8 cellular contexts compared by ENCODE assay signal in the genomic region with DNA sequence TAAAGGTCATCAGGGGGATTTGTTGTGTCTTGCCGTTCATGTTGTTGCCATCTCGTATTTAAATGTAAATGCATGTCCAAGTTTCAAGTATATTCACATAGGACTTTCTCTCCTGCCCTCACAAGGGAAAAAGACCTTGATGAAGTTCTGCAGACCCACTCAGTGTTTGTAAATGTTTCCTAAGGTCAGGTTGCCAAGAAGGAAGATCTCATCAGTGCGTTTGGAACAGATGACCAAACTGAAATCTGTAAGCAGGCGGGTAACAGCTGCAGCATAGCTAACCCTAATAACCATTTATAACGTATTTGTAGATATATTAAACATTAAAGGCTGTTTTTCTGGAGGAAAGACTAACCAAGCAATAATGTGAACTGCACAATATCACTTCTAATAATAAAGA. TPM values are rescaled to one million over a fixed set of nuclear protein-coding genes. Genes with fewer than 3 reads are reported as not detected.
DNase-seq lines count a peak whose midpoint lies in the region; FAIRE-seq and TF ChIP-seq lines count a peak whose summit lies in the region.
"Not testable (repeated sequence)": the region's sequence is repeated elsewhere in the genome, so short reads cannot be mapped to it uniquely, and the experiment has no call there.

No MANE protein-coding gene starts in this region.

- peaks cover 36% of the 10 kb centered on the region for H4K20me1 ChIP-seq in BLaER1
- not testable (repeated sequence) for H4K20me1 ChIP-seq in SK-N-SH (ENCODE audit: insufficient read depth); endothelial cell of umbilical vein (replicated peaks; ENCODE audit: control insufficient read depth, extremely low read depth, insufficient read depth, low read length); neural progenitor cell (ENCODE audit: low read depth)

- H3K9ac ChIP-seq in BLaER1 (peak overlapping the region; percentile 80), SK-N-SH (peak overlapping the region; percentile 82), adipocyte (ENCODE audit: low read length) (peak overlapping the region; percentile 96)
- not testable (repeated sequence) for H3K9ac ChIP-seq in endothelial cell of umbilical vein (replicated peaks; ENCODE audit: extremely low read depth, insufficient read depth, low read length); neural progenitor cell

- H3K27ac Mint-ChIP-seq in neural progenitor cell = not testable (repeated sequence)

- not testable (repeated sequence) for H3K9me3 Mint-ChIP-seq in neural progenitor cell

- dilution Hi-C loops in endothelial cell of umbilical vein (cut with MboI; ENCODE audit: extremely low pct_ligation_motif_present, low sequenced_read_pairs) = not testable (repeated sequence)

- not testable (repeated sequence) for TF ChIP-seq POLR2A in endothelial cell of umbilical vein (IDR thresholded peaks at IDR 0.05; ENCODE audit: low read depth, low read length); suprapubic skin (IDR thresholded peaks at IDR 0.05)

- not testable (repeated sequence) for TF ChIP-seq RAD21 in SK-N-SH (IDR thresholded peaks at IDR 0.05; ENCODE audit: low read length)

- H3K4me3 ChIP-seq in BLaER1 = peak overlapping the region; percentile 81
- peak overlapping the region; percentile 66 for H3K4me3 ChIP-seq in HL-60 (replicated peaks; ENCODE audit: insufficient read depth, low read length)
- peak overlapping the region; percentile 67 to 96 for H3K4me3 ChIP-seq in SK-N-SH (ENCODE audit: low read depth in 2 of 2, low read length in 1 of 2)
- H3K4me3 ChIP-seq in adipocyte (ENCODE audit: low read length) = peak overlapping the region; percentile 94
- H3K4me3 ChIP-seq in endothelial cell of umbilical vein (replicated peaks in 1 of 3; ENCODE audit: insufficient read depth in 1 of 3, low read depth in 1 of 3, low read length in 3 of 3) = peak overlapping the region; percentile 72 to 84 (median 79)
- H3K4me3 ChIP-seq in neural progenitor cell = peak overlapping the region; percentile 85
- peak overlapping the region; percentile 79 for H3K4me3 ChIP-seq in suprapubic skin

- peaks cover 24% of the 10 kb centered on the region for H3K4me1 ChIP-seq in BLaER1
- H3K4me1 ChIP-seq in SK-N-SH (ENCODE audit: control insufficient read depth in 1 of 2, insufficient read depth in 2 of 2, low read depth in 1 of 2, low read length in 1 of 2); adipocyte (ENCODE audit: control insufficient read depth, insufficient read depth, low read length); endothelial cell of umbilical vein (ENCODE audit: control insufficient read depth, extremely low read depth, insufficient read depth, low read length); neural progenitor cell: not testable (repeated sequence)
- H3K4me1 ChIP-seq in suprapubic skin = peaks cover 24% of the 10 kb centered on the region

- peaks cover 16% of the 10 kb centered on the region for H3K4me1 Mint-ChIP-seq in neural progenitor cell

- peaks cover 10% of the 10 kb centered on the region for H3K36me3 Mint-ChIP-seq in neural progenitor cell

- not testable (repeated sequence) for H3K9me2 ChIP-seq in SK-N-SH

- TF ChIP-seq EP300 in SK-N-SH (IDR thresholded peaks at IDR 0.05; ENCODE audit: borderline replicate concordance in 1 of 2, low read depth in 1 of 2, low read length in 1 of 2); suprapubic skin (IDR thresholded peaks at IDR 0.05): not testable (repeated sequence)

- peaks cover 41% of the 10 kb centered on the region for H3K36me3 ChIP-seq in BLaER1
- peaks cover 13 to 40% of the 10 kb centered on the region in 2 experiments for H3K36me3 ChIP-seq in SK-N-SH (replicated peaks in 1 of 2; ENCODE audit: control insufficient read depth in 1 of 2, insufficient read depth in 2 of 2, low read length in 1 of 2)
- H3K36me3 ChIP-seq in adipocyte (ENCODE audit: control insufficient read depth, insufficient read depth, low read length, severe bottlenecking) = peaks cover 30% of the 10 kb centered on the region
- H3K36me3 ChIP-seq in endothelial cell of umbilical vein (ENCODE audit: control insufficient read depth in 2 of 2, extremely low read depth in 1 of 2, insufficient read depth in 2 of 2, low read length in 2 of 2); neural progenitor cell: not testable (repeated sequence)
- H3K36me3 ChIP-seq in suprapubic skin = peaks cover 39% of the 10 kb centered on the region

- not testable (repeated sequence) for FAIRE-seq in endothelial cell of umbilical vein (lab: Jason Lieb, UNC)

- H3K79me2 ChIP-seq in SK-N-SH (ENCODE audit: insufficient read depth) = peaks cover 58% of the 10 kb centered on the region
- peaks cover 26% of the 10 kb centered on the region for H3K79me2 ChIP-seq in endothelial cell of umbilical vein (ENCODE audit: control insufficient read depth, insufficient read depth, low read length)
- peaks cover 40% of the 10 kb centered on the region for H3K79me2 ChIP-seq in neural progenitor cell (ENCODE audit: low read depth)

- H3K4me3 Mint-ChIP-seq in neural progenitor cell = peak overlapping the region; percentile 93

- not testable (repeated sequence) for TF ChIP-seq CTCF in HL-60 (IDR thresholded peaks at IDR 0.05; ENCODE audit: insufficient read depth, low read length); SK-N-SH (IDR thresholded peaks at IDR 0.05); endothelial cell of umbilical vein (IDR thresholded peaks at IDR 0.05; ENCODE audit: extremely low read depth in 1 of 2, insufficient read depth in 1 of 2, low read depth in 1 of 2, low read length in 2 of 2); neural progenitor cell (IDR thresholded peaks at IDR 0.05); suprapubic skin (IDR thresholded peaks at IDR 0.05)

- not testable (repeated sequence) for DNase-seq in HL-60 (ENCODE audit: low read depth in 1 of 2, low spot score in 1 of 2); SK-N-SH; endothelial cell of umbilical vein (ENCODE audit: low read depth, low spot score); neural progenitor cell (ENCODE audit: low spot score); suprapubic skin (ENCODE audit: low spot score in 2 of 2)
- peak; percentile 33 for DNase-seq in adipocyte (ENCODE audit: low read depth)
- DNase-seq in iris pigment epithelial cell (ENCODE audit: low read depth) = peak; percentile 14

- not testable (repeated sequence) for H3K9me1 ChIP-seq in endothelial cell of umbilical vein (replicated peaks; ENCODE audit: control insufficient read depth, extremely low read depth, insufficient read depth, low read length)

- not testable (repeated sequence) for H3K27ac ChIP-seq in BLaER1, neural progenitor cell
- peak overlapping the region; percentile 80 for H3K27ac ChIP-seq in HL-60 (replicated peaks)
- H3K27ac ChIP-seq in SK-N-SH (ENCODE audit: low read depth in 2 of 2, low read length in 1 of 2) = peak overlapping the region in 1 of 2 experiments; percentile 93; a peak in 2 of 4 replicates
- H3K27ac ChIP-seq in endothelial cell of umbilical vein (ENCODE audit: insufficient read depth, low read depth, low read length) = peak overlapping the region; percentile 75
- H3K27ac ChIP-seq in suprapubic skin = peak overlapping the region; percentile 98

- H3K4me2 ChIP-seq in BLaER1 = peak overlapping the region; percentile 84
- H3K4me2 ChIP-seq in SK-N-SH = peak overlapping the region; percentile 83
- H3K4me2 ChIP-seq in endothelial cell of umbilical vein (ENCODE audit: insufficient read depth, low read length) = peak overlapping the region; percentile 92
- peak overlapping the region; percentile 80 for H3K4me2 ChIP-seq in neural progenitor cell

- peaks cover 35% of the 10 kb centered on the region for H3F3A ChIP-seq in SK-N-SH (replicated peaks; ENCODE audit: insufficient read depth)
- H3F3A ChIP-seq in neural progenitor cell (ENCODE audit: low read depth) = peaks cover 19% of the 10 kb centered on the region

- H3K9me3 ChIP-seq in BLaER1; SK-N-SH; adipocyte (ENCODE audit: control insufficient read depth, low read length); endothelial cell of umbilical vein (replicated peaks; ENCODE audit: control insufficient read depth, insufficient read depth, low read length); neural progenitor cell (ENCODE audit: low read depth); suprapubic skin: not testable (repeated sequence)

- not testable (repeated sequence) for H3K27me3 Mint-ChIP-seq in neural progenitor cell (ENCODE audit: insufficient read depth, low read depth)

- BruUV-seq in endothelial cell of umbilical vein (replicated peaks; lab: Mats Ljungman, UMichigan) = not testable (repeated sequence)

- POLR2A ChIA-PET in SK-N-SH (lab: Yijun Ruan, JAX); endothelial cell of umbilical vein (lab: Charles Lee): not testable (repeated sequence)

- WGBS in SK-N-SH (ENCODE audit: low lambda C conversion rate) = 46% methylated on average over 5 of the region's 5 CpGs
- WGBS in suprapubic skin = 13% methylated on average over 5 of the region's 5 CpGs

- not testable (repeated sequence) for H3K27me3 ChIP-seq in BLaER1; HL-60 (ENCODE audit: insufficient read depth, poor library complexity, severe bottlenecking); SK-N-SH (ENCODE audit: insufficient read depth); adipocyte (replicated peaks; ENCODE audit: control insufficient read depth, insufficient read depth, low read length); endothelial cell of umbilical vein (ENCODE audit: control insufficient read depth in 2 of 2, insufficient read depth in 2 of 2, low read length in 2 of 2); neural progenitor cell; suprapubic skin

- CTCF ChIA-PET in SK-N-SH (lab: Yijun Ruan, JAX) (interaction anchor here (0.9 to 1.8 kb wide), 3 partner anchors 85 to 86 kb away, joined by 3 to 13 read pairs (median 3); no protein-coding TSS in a partner anchor), endothelial cell of umbilical vein (lab: Charles Lee) (interaction anchor here (2.1 kb wide), 1 partner anchor 84 kb away, joined by 8 read pairs; no protein-coding TSS in a partner anchor)

- intact Hi-C loops in endothelial cell of umbilical vein (cut with micrococcal nuclease) = not testable (repeated sequence)

- peak overlapping the region; percentile 23; the same call in 1 of the 2 replicates for H2AFZ ChIP-seq in SK-N-SH (ENCODE audit: low read depth)
- H2AFZ ChIP-seq in endothelial cell of umbilical vein (ENCODE audit: low read depth, low read length); neural progenitor cell (replicated peaks): not testable (repeated sequence)

RNA-seq across cellular contexts. Expression of gene TYW1B, which starts 2.6 kb away (rescaled TPM):
- polyA plus RNA-seq in SK-N-SH (2012; rRNA removed) = 1.4 and 1.8 TPM in 2 replicates
- polyA plus RNA-seq in SK-N-SH (2012; cell fraction: cytosol; rRNA removed) = 1.4 and 1.7 TPM in 2 replicates
- 1.6 and 3.4 TPM in 2 replicates for polyA plus RNA-seq in SK-N-SH (2012; cell fraction: nucleus; rRNA removed)
- 2.7 and 5.0 TPM in 2 replicates for total RNA-seq in endothelial cell of umbilical vein
- polyA plus RNA-seq in endothelial cell of umbilical vein = 0.57 and 0.69 TPM in 2 replicates
- 0.95 and 1.1 TPM in 2 replicates for polyA plus RNA-seq in endothelial cell of umbilical vein (2011; cell fraction: cytosol; rRNA removed)
- polyA plus RNA-seq in endothelial cell of umbilical vein (2011; cell fraction: nucleus; rRNA removed) = 3.9 and 4.2 TPM in 2 replicates
- 0.31 and 0.39 TPM in 2 replicates for polyA plus RNA-seq in endothelial cell of umbilical vein (2012)
- 4.3 and 4.4 TPM in 2 replicates for polyA minus RNA-seq in endothelial cell of umbilical vein
- 2.2 TPM for polyA minus RNA-seq in endothelial cell of umbilical vein (2011; cell fraction: cytosol; rRNA and poly(A)+ RNA removed)
- polyA minus RNA-seq in endothelial cell of umbilical vein (2011; cell fraction: nucleus; rRNA and poly(A)+ RNA removed) = 6.4 and 8.4 TPM in 2 replicates
- 3.6 and 4.4 TPM in 2 replicates for total RNA-seq in neural progenitor cell (ENCODE audit: low replicate concordance)
- 1 to 10 TPM; 1.4 to 5.5 (median 3.0) TPM for total RNA-seq in suprapubic skin
